Comparison of ENCODE assay signal across 19 cellular contexts in genomic region chr2:110099036-110099420, GRCh38. TPM values are rescaled to one million over a fixed set of nuclear protein-coding genes. Genes with fewer than 3 reads are reported as not detected.
DNase-seq lines count a peak whose midpoint lies in the region; ATAC-seq, FAIRE-seq and TF ChIP-seq lines count a peak whose summit lies in the region.
"Had no signal": no experiment of that assay in that cellular context is flagged by ENCODE, and none has a peak within 500 bp of the region (broad histone marks: within the 10 kb centered on the region; RNA-seq: fewer than 3 reads in every experiment).

No MANE protein-coding gene starts in this region.

- no peak overlapping the region for H3K56ac ChIP-seq in H9 (ENCODE audit: insufficient read length, low read depth, low read length)

- no peak overlapping the region for H2AFZ ChIP-seq in H9 (ENCODE audit: low read length)
- no peak overlapping the region for H2AFZ ChIP-seq in PC-9
- no peak overlapping the region for H2AFZ ChIP-seq in endothelial cell of umbilical vein (ENCODE audit: low read depth, low read length)

- peak; percentile 15 for DNase-seq in H9
- DNase-seq in PC-9, result no peak
- DNase-seq in endothelial cell of umbilical vein (ENCODE audit: low read depth, low spot score), result peak; percentile 58
- peak; percentile 67 to 74 for DNase-seq in lung microvascular endothelial cell (ENCODE audit: low read depth in 2 of 2)
- DNase-seq in foreskin melanocyte, result no peak
- no peak for DNase-seq in CD8-positive, alpha-beta T cell
- no peak for DNase-seq in UCSD-AML1 (lab: John Stamatoyannopoulos, UW; ENCODE audit: unreplicated experiment)
- DNase-seq: CD8-positive, alpha-beta memory T cell; GF-D8; HCEC 1CT; NCI-H1092; NCI-H1694 treated with DMSO at 0.1 percent for 48 hours; NCI-H345; NCI-H69; PC-3; SHP77 had no signal

- H3K4me3 ChIP-seq in PC-9 (no peak overlapping the region), endothelial cell of umbilical vein (replicated peaks in 1 of 3; ENCODE audit: insufficient read depth in 1 of 3, low read depth in 1 of 3, low read length in 3 of 3) (no peak overlapping the region)
- H3K4me3 ChIP-seq in CD8-positive, alpha-beta T cell (ENCODE audit: low read depth, low read length), result no peak overlapping the region
- H3K4me3 ChIP-seq: K562 had no signal

- no peaks in the 10 kb centered on the region for H3K23me2 ChIP-seq in H9 (ENCODE audit: insufficient read length, low read depth, low read length, poor library complexity, severe bottlenecking)

- no peak overlapping the region for H4K8ac ChIP-seq in H9 (replicated peaks; ENCODE audit: insufficient read length, low read depth, low read length)

- H3K9ac ChIP-seq in H9 (ENCODE audit: extremely low read depth, insufficient read length, low read length), result no peak overlapping the region
- H3K9ac ChIP-seq in endothelial cell of umbilical vein (replicated peaks; ENCODE audit: extremely low read depth, insufficient read depth, low read length), result no peak overlapping the region

- no peak overlapping the region for H2BK12ac ChIP-seq in H9 (ENCODE audit: insufficient read length, low read depth, low read length)

- FAIRE-seq in endothelial cell of umbilical vein (lab: Jason Lieb, UNC), result peak; percentile 31
- FAIRE-seq: GM19239, HTR-8/SVneo, K562 had no signal

- BruUV-seq in PC-9 (replicated peaks; lab: Mats Ljungman, UMichigan), result no TSS peak
- no TSS peak for BruUV-seq in endothelial cell of umbilical vein (replicated peaks; lab: Mats Ljungman, UMichigan)

- H3K27me3 ChIP-seq in H9 (ENCODE audit: insufficient read depth, low read length), result no peaks in the 10 kb centered on the region
- no peaks in the 10 kb centered on the region for H3K27me3 ChIP-seq in PC-9 (ENCODE audit: insufficient read depth, low read depth)
- no peaks in the 10 kb centered on the region for H3K27me3 ChIP-seq in endothelial cell of umbilical vein (ENCODE audit: control insufficient read depth in 2 of 2, insufficient read depth in 2 of 2, low read length in 2 of 2)
- no peaks in the 10 kb centered on the region for H3K27me3 ChIP-seq in CD8-positive, alpha-beta T cell (ENCODE audit: insufficient read depth, low read length)

- no peaks in the 10 kb centered on the region; the same call in none of the 2 replicates for H3K27me3 Mint-ChIP-seq in H9 (ENCODE audit: low read depth)
- H3K27me3 Mint-ChIP-seq in CD8-positive, alpha-beta T cell (ENCODE audit: low read depth), result peaks cover 10% of the 10 kb centered on the region

- H3T11ph ChIP-seq in H9 (ENCODE audit: low read length), result no peak overlapping the region

- no peaks in the 10 kb centered on the region for H3K9me3 ChIP-seq in H9 (ENCODE audit: control insufficient read depth, low read depth, low read length)
- H3K9me3 ChIP-seq in PC-9 (ENCODE audit: insufficient read depth, low read depth), result no peaks in the 10 kb centered on the region
- H3K9me3 ChIP-seq in endothelial cell of umbilical vein (replicated peaks; ENCODE audit: control insufficient read depth, insufficient read depth, low read length), result no peaks in the 10 kb centered on the region
- H3K9me3 ChIP-seq in CD8-positive, alpha-beta T cell (ENCODE audit: low read length), result no peaks in the 10 kb centered on the region

- ATAC-seq in CD8-positive, alpha-beta T cell, result no peak
- ATAC-seq: K562, PC-3 had no signal

- TF ChIP-seq POLR2A in endothelial cell of umbilical vein (IDR thresholded peaks at IDR 0.05; ENCODE audit: low read depth, low read length), result no peak

- no peak overlapping the region for H3K14ac ChIP-seq in H9 (ENCODE audit: insufficient read depth, low read length)

- peaks cover 3% of the 10 kb centered on the region for H3K36me3 ChIP-seq in PC-9 (ENCODE audit: low read depth)
- no peaks in the 10 kb centered on the region for H3K36me3 ChIP-seq in endothelial cell of umbilical vein (ENCODE audit: control insufficient read depth in 2 of 2, extremely low read depth in 1 of 2, insufficient read depth in 2 of 2, low read length in 2 of 2)
- H3K36me3 ChIP-seq in CD8-positive, alpha-beta T cell (ENCODE audit: insufficient read depth, low read length), result no peaks in the 10 kb centered on the region

- H3K27ac ChIP-seq in H9 (ENCODE audit: insufficient read length, low read depth, low read length) (no peak overlapping the region), PC-9 (peak overlapping the region; percentile 100), endothelial cell of umbilical vein (ENCODE audit: insufficient read depth, low read depth, low read length) (no peak overlapping the region)
- H3K27ac ChIP-seq in CD8-positive, alpha-beta T cell (ENCODE audit: low read depth, low read length), result no peak overlapping the region

- POLR2A ChIA-PET in PC-9 (lab: Charles Lee; ENCODE audit: unreplicated experiment) (no interaction called here), endothelial cell of umbilical vein (lab: Charles Lee) (no interaction called here)
- POLR2A ChIA-PET in CD8-positive, alpha-beta T cell (lab: Charles Lee), result no interaction called here

- peaks cover 55% of the 10 kb centered on the region for H3F3A ChIP-seq in PC-9 (ENCODE audit: insufficient read depth, low read depth)

- dilution Hi-C loops in endothelial cell of umbilical vein (cut with MboI; ENCODE audit: extremely low pct_ligation_motif_present, low sequenced_read_pairs), result no loop called here

- H3K4me2 ChIP-seq in H9 (ENCODE audit: insufficient read depth, insufficient read length, low read length) (no peak overlapping the region), PC-9 (peak overlapping the region; percentile 75; the same call in 1 of the 2 replicates), endothelial cell of umbilical vein (ENCODE audit: insufficient read depth, low read length) (no peak overlapping the region)

- no peak overlapping the region for H3K4me3 Mint-ChIP-seq in H9
- H3K4me3 Mint-ChIP-seq in CD8-positive, alpha-beta T cell, result no peak overlapping the region
- H3K4me3 Mint-ChIP-seq: CD8-positive, alpha-beta memory T cell had no signal

- H3K23ac ChIP-seq in H9 (ENCODE audit: insufficient read length, low read depth, low read length), result no peak overlapping the region

- H3K9me1 ChIP-seq in endothelial cell of umbilical vein (replicated peaks; ENCODE audit: control insufficient read depth, extremely low read depth, insufficient read depth, low read length), result no peaks in the 10 kb centered on the region

- no peaks in the 10 kb centered on the region for H3K79me2 ChIP-seq in H9 (ENCODE audit: insufficient read depth, low read length)
- peaks cover 55% of the 10 kb centered on the region for H3K79me2 ChIP-seq in PC-9 (ENCODE audit: low read depth)
- H3K79me2 ChIP-seq in endothelial cell of umbilical vein (ENCODE audit: control insufficient read depth, insufficient read depth, low read length), result peaks cover 12% of the 10 kb centered on the region

- no peak overlapping the region for H2BK120ac ChIP-seq in H9 (ENCODE audit: low read depth, low read length, poor library complexity, severe bottlenecking)

- H3K4me1 Mint-ChIP-seq in H9, result peaks cover 5 to 11% of the 10 kb centered on the region in 2 experiments; a peak in 3 of 4 replicates
- H3K4me1 Mint-ChIP-seq in CD8-positive, alpha-beta T cell (ENCODE audit: low read depth), result peaks cover 2% of the 10 kb centered on the region

- no peak overlapping the region for H2BK5ac ChIP-seq in H9 (ENCODE audit: insufficient read length, low read length)

- H2BK20ac ChIP-seq in H9 (ENCODE audit: low read depth, low read length, poor library complexity, severe bottlenecking), result no peak overlapping the region

- H3K27ac Mint-ChIP-seq in H9, result no peak overlapping the region
- H3K27ac Mint-ChIP-seq in CD8-positive, alpha-beta T cell, result no peak overlapping the region
- H3K27ac Mint-ChIP-seq: CD8-positive, alpha-beta memory T cell had no signal

- no peak overlapping the region for H2AK5ac ChIP-seq in H9 (ENCODE audit: insufficient read length, low read length)

- intact Hi-C loops in PC-9 (cut with micrococcal nuclease; ENCODE audit: unreplicated experiment) (no loop called here), endothelial cell of umbilical vein (cut with micrococcal nuclease) (no loop called here)
- intact Hi-C loops in CD8-positive, alpha-beta T cell (cut with DNase I, micrococcal nuclease), result no loop called here

- no peaks in the 10 kb centered on the region; a peak in 1 of 7 replicates for H3K36me3 Mint-ChIP-seq in H9 (ENCODE audit: insufficient read depth in 1 of 3, low read depth in 3 of 3)
- H3K36me3 Mint-ChIP-seq in CD8-positive, alpha-beta T cell, result no peaks in the 10 kb centered on the region
- H3K36me3 Mint-ChIP-seq: CD8-positive, alpha-beta memory T cell had no signal

- H4K91ac ChIP-seq in H9 (ENCODE audit: insufficient read length, low read depth, low read length), result no peak overlapping the region

- no peak overlapping the region for H3K18ac ChIP-seq in H9 (ENCODE audit: insufficient read length, low read depth, low read length)

- peaks cover 0 to 2% of the 10 kb centered on the region in 2 experiments; a peak in 1 of 5 replicates for H3K9me3 Mint-ChIP-seq in H9
- H3K9me3 Mint-ChIP-seq in CD8-positive, alpha-beta T cell, result no peaks in the 10 kb centered on the region
- H3K9me3 Mint-ChIP-seq: CD8-positive, alpha-beta memory T cell had no signal

- no peaks in the 10 kb centered on the region for H4K20me1 ChIP-seq in H9 (ENCODE audit: control insufficient read depth, insufficient read depth, insufficient read length)
- H4K20me1 ChIP-seq in PC-9 (ENCODE audit: insufficient read depth), result no peaks in the 10 kb centered on the region
- H4K20me1 ChIP-seq in endothelial cell of umbilical vein (replicated peaks; ENCODE audit: control insufficient read depth, extremely low read depth, insufficient read depth, low read length), result no peaks in the 10 kb centered on the region

- WGBS in H9 (ENCODE audit: extremely low coverage, insufficient read length, low lambda C conversion rate), result no CpG with 5 or more reads among the region's 6 CpGs

- no peaks in the 10 kb centered on the region for H3K79me1 ChIP-seq in H9 (ENCODE audit: insufficient read depth, low read depth, low read length, poor library complexity, severe bottlenecking)

- no peak overlapping the region for H4K5ac ChIP-seq in H9 (ENCODE audit: insufficient read length, low read depth, low read length)

- TF ChIP-seq CTCF in H9 (conservative IDR thresholded peaks at IDR 0.05), result no peak
- no peak for TF ChIP-seq CTCF in PC-9 (conservative IDR thresholded peaks at IDR 0.05)
- TF ChIP-seq CTCF in endothelial cell of umbilical vein (IDR thresholded peaks at IDR 0.05; ENCODE audit: extremely low read depth in 1 of 2, insufficient read depth in 1 of 2, low read depth in 1 of 2, low read length in 2 of 2), result no peak
- no peak for TF ChIP-seq CTCF in CD8-positive, alpha-beta T cell (IDR thresholded peaks at IDR 0.05)

- CTCF ChIA-PET in PC-9 (lab: Charles Lee), result interaction anchor here (2.0 kb wide), 1 partner anchor 58 kb away, joined by 4 read pairs; no protein-coding TSS in a partner anchor
- CTCF ChIA-PET in endothelial cell of umbilical vein (lab: Charles Lee), result interaction anchor here (1.5 kb wide), 1 partner anchor 17 kb away, joined by 11 read pairs; the partner anchor contains the start of gene MALL
- CTCF ChIA-PET in CD8-positive, alpha-beta T cell (lab: Charles Lee), result no interaction called here

- no peaks in the 10 kb centered on the region for H3K4me1 ChIP-seq in H9 (ENCODE audit: insufficient read depth, low read length)
- H3K4me1 ChIP-seq in PC-9 (replicated peaks; ENCODE audit: insufficient read depth), result peaks cover 77% of the 10 kb centered on the region
- H3K4me1 ChIP-seq in endothelial cell of umbilical vein (ENCODE audit: control insufficient read depth, extremely low read depth, insufficient read depth, low read length), result peaks cover 49% of the 10 kb centered on the region
- no peaks in the 10 kb centered on the region for H3K4me1 ChIP-seq in CD8-positive, alpha-beta T cell (ENCODE audit: insufficient read depth, low read length)

- no peaks in the 10 kb centered on the region for H3K9me2 ChIP-seq in PC-9 (ENCODE audit: insufficient read depth)

- H3K4ac ChIP-seq in H9 (ENCODE audit: low read depth, low read length), result no peak overlapping the region

- no peak overlapping the region for H2BK15ac ChIP-seq in H9 (ENCODE audit: low read depth, low read length)

RNA-seq across cellular contexts. Expression of gene MALL, which starts 16.6 kb away (rescaled TPM):
- total RNA-seq in H9 (2021) (5.0 and 5.5 TPM in 2 replicates), PC-9 (2021) (28.1 and 32.4 TPM in 2 replicates), endothelial cell of umbilical vein (104 and 114 TPM in 2 replicates), lung microvascular endothelial cell (13.7 and 46.0 TPM in 2 replicates)
- 26.3 and 31.5 TPM in 2 replicates for polyA plus RNA-seq in endothelial cell of umbilical vein
- polyA plus RNA-seq in endothelial cell of umbilical vein (2011; cell fraction: cytosol; rRNA removed), result 28.8 and 29.6 TPM in 2 replicates
- polyA plus RNA-seq in endothelial cell of umbilical vein (2011; cell fraction: nucleus; rRNA removed), result 11.2 and 12.9 TPM in 2 replicates
- 34.5 and 67.0 TPM in 2 replicates for polyA plus RNA-seq in endothelial cell of umbilical vein (2012)
- polyA minus RNA-seq in endothelial cell of umbilical vein, result 23.2 and 26.4 TPM in 2 replicates
- polyA minus RNA-seq in endothelial cell of umbilical vein (2011; cell fraction: cytosol; rRNA and poly(A)+ RNA removed), result not detected
- polyA minus RNA-seq in endothelial cell of umbilical vein (2011; cell fraction: nucleus; rRNA and poly(A)+ RNA removed), result 6.7 and 7.4 TPM in 2 replicates
- total RNA-seq in CD8-positive, alpha-beta T cell, result not detected
- polyA plus RNA-seq: K562 had no signal

Comparison
In these comparisons a context has a peak if more than half of its experiments do, and no peak if none do; other contexts are left out.
1. DNase-seq: peak in H9 (single experiment), endothelial cell of umbilical vein (single experiment) and lung microvascular endothelial cell (2 of 2); none in PC-9 (0 of 2), foreskin melanocyte (single experiment), CD8-positive, alpha-beta T cell (0 of 7) and UCSD-AML1 (single experiment).